1 cellular context compared by ENCODE assay signal in genomic region chr9:37995348-37995737, GRCh38.
TF ChIP-seq lines count a peak whose summit lies in the region.

No MANE protein-coding gene starts in this region.

TF ChIP-seq in GM23338, 12 proteins besides CTCF, POLR2A, EP300 and RAD21 (continued from another document):
- TF ChIP-seq, protein P1, sequence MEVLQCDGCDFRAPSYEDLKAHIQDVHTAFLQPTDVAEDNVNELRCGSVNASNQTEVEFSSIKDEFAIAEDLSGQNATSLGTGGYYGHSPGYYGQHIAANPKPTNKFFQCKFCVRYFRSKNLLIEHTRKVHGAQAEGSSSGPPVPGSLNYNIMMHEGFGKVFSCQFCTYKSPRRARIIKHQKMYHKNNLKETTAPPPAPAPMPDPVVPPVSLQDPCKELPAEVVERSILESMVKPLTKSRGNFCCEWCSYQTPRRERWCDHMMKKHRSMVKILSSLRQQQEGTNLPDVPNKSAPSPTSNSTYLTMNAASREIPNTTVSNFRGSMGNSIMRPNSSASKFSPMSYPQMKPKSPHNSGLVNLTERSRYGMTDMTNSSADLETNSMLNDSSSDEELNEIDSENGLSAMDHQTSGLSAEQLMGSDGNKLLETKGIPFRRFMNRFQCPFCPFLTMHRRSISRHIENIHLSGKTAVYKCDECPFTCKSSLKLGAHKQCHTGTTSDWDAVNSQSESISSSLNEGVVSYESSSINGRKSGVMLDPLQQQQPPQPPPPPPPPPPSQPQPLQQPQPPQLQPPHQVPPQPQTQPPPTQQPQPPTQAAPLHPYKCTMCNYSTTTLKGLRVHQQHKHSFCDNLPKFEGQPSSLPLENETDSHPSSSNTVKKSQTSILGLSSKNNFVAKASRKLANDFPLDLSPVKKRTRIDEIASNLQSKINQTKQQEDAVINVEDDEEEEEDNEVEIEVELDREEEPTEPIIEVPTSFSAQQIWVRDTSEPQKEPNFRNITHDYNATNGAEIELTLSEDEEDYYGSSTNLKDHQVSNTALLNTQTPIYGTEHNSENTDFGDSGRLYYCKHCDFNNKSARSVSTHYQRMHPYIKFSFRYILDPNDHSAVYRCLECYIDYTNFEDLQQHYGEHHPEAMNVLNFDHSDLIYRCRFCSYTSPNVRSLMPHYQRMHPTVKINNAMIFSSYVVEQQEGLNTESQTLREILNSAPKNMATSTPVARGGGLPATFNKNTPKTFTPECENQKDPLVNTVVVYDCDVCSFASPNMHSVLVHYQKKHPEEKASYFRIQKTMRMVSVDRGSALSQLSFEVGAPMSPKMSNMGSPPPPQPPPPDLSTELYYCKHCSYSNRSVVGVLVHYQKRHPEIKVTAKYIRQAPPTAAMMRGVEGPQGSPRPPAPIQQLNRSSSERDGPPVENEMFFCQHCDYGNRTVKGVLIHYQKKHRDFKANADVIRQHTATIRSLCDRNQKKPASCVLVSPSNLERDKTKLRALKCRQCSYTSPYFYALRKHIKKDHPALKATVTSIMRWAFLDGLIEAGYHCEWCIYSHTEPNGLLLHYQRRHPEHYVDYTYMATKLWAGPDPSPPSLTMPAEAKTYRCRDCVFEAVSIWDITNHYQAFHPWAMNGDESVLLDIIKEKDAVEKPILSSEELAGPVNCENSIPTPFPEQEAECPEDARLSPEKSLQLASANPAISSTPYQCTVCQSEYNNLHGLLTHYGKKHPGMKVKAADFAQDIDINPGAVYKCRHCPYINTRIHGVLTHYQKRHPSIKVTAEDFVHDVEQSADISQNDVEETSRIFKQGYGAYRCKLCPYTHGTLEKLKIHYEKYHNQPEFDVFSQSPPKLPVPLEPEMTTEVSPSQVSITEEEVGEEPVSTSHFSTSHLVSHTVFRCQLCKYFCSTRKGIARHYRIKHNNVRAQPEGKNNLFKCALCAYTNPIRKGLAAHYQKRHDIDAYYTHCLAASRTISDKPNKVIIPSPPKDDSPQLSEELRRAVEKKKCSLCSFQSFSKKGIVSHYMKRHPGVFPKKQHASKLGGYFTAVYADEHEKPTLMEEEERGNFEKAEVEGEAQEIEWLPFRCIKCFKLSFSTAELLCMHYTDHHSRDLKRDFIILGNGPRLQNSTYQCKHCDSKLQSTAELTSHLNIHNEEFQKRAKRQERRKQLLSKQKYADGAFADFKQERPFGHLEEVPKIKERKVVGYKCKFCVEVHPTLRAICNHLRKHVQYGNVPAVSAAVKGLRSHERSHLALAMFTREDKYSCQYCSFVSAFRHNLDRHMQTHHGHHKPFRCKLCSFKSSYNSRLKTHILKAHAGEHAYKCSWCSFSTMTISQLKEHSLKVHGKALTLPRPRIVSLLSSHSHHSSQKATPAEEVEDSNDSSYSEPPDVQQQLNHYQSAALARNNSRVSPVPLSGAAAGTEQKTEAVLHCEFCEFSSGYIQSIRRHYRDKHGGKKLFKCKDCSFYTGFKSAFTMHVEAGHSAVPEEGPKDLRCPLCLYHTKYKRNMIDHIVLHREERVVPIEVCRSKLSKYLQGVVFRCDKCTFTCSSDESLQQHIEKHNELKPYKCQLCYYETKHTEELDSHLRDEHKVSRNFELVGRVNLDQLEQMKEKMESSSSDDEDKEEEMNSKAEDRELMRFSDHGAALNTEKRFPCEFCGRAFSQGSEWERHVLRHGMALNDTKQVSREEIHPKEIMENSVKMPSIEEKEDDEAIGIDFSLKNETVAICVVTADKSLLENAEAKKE (CRISPR knock-in tag; IDR thresholded peaks at IDR 0.05), result no peak
TF ChIP-seq in GM23338: peak in this region for 0.
